ENCODE assay signal across 1 cellular context in the genomic region with DNA sequence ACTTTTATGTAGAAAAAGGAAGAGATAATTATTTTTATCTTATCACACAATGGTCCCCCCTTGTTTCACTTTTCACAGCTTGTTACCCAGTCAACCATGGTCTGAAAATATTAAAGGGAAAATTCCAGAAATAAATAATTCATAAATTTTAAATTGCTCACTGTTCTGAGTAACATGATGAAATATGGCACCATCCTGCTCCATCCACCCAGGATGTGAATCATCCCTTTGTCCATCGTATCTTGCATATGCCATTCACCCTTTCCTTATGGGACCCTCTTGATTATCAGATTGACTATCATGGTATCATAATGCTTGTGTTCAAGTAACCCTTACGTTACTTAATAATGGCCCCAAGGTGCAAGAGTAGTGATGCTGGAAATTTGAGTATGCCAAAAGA.
TF ChIP-seq lines count a peak whose summit lies in the region.

No MANE protein-coding gene starts in this region.

TF ChIP-seq in GM23338, 12 proteins besides CTCF, POLR2A, EP300 and RAD21 (continued from another document):
- TF ChIP-seq, protein P1, sequence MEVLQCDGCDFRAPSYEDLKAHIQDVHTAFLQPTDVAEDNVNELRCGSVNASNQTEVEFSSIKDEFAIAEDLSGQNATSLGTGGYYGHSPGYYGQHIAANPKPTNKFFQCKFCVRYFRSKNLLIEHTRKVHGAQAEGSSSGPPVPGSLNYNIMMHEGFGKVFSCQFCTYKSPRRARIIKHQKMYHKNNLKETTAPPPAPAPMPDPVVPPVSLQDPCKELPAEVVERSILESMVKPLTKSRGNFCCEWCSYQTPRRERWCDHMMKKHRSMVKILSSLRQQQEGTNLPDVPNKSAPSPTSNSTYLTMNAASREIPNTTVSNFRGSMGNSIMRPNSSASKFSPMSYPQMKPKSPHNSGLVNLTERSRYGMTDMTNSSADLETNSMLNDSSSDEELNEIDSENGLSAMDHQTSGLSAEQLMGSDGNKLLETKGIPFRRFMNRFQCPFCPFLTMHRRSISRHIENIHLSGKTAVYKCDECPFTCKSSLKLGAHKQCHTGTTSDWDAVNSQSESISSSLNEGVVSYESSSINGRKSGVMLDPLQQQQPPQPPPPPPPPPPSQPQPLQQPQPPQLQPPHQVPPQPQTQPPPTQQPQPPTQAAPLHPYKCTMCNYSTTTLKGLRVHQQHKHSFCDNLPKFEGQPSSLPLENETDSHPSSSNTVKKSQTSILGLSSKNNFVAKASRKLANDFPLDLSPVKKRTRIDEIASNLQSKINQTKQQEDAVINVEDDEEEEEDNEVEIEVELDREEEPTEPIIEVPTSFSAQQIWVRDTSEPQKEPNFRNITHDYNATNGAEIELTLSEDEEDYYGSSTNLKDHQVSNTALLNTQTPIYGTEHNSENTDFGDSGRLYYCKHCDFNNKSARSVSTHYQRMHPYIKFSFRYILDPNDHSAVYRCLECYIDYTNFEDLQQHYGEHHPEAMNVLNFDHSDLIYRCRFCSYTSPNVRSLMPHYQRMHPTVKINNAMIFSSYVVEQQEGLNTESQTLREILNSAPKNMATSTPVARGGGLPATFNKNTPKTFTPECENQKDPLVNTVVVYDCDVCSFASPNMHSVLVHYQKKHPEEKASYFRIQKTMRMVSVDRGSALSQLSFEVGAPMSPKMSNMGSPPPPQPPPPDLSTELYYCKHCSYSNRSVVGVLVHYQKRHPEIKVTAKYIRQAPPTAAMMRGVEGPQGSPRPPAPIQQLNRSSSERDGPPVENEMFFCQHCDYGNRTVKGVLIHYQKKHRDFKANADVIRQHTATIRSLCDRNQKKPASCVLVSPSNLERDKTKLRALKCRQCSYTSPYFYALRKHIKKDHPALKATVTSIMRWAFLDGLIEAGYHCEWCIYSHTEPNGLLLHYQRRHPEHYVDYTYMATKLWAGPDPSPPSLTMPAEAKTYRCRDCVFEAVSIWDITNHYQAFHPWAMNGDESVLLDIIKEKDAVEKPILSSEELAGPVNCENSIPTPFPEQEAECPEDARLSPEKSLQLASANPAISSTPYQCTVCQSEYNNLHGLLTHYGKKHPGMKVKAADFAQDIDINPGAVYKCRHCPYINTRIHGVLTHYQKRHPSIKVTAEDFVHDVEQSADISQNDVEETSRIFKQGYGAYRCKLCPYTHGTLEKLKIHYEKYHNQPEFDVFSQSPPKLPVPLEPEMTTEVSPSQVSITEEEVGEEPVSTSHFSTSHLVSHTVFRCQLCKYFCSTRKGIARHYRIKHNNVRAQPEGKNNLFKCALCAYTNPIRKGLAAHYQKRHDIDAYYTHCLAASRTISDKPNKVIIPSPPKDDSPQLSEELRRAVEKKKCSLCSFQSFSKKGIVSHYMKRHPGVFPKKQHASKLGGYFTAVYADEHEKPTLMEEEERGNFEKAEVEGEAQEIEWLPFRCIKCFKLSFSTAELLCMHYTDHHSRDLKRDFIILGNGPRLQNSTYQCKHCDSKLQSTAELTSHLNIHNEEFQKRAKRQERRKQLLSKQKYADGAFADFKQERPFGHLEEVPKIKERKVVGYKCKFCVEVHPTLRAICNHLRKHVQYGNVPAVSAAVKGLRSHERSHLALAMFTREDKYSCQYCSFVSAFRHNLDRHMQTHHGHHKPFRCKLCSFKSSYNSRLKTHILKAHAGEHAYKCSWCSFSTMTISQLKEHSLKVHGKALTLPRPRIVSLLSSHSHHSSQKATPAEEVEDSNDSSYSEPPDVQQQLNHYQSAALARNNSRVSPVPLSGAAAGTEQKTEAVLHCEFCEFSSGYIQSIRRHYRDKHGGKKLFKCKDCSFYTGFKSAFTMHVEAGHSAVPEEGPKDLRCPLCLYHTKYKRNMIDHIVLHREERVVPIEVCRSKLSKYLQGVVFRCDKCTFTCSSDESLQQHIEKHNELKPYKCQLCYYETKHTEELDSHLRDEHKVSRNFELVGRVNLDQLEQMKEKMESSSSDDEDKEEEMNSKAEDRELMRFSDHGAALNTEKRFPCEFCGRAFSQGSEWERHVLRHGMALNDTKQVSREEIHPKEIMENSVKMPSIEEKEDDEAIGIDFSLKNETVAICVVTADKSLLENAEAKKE (CRISPR knock-in tag; IDR thresholded peaks at IDR 0.05): no peak
- TF ChIP-seq, protein P2, sequence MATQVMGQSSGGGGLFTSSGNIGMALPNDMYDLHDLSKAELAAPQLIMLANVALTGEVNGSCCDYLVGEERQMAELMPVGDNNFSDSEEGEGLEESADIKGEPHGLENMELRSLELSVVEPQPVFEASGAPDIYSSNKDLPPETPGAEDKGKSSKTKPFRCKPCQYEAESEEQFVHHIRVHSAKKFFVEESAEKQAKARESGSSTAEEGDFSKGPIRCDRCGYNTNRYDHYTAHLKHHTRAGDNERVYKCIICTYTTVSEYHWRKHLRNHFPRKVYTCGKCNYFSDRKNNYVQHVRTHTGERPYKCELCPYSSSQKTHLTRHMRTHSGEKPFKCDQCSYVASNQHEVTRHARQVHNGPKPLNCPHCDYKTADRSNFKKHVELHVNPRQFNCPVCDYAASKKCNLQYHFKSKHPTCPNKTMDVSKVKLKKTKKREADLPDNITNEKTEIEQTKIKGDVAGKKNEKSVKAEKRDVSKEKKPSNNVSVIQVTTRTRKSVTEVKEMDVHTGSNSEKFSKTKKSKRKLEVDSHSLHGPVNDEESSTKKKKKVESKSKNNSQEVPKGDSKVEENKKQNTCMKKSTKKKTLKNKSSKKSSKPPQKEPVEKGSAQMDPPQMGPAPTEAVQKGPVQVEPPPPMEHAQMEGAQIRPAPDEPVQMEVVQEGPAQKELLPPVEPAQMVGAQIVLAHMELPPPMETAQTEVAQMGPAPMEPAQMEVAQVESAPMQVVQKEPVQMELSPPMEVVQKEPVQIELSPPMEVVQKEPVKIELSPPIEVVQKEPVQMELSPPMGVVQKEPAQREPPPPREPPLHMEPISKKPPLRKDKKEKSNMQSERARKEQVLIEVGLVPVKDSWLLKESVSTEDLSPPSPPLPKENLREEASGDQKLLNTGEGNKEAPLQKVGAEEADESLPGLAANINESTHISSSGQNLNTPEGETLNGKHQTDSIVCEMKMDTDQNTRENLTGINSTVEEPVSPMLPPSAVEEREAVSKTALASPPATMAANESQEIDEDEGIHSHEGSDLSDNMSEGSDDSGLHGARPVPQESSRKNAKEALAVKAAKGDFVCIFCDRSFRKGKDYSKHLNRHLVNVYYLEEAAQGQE (IDR thresholded peaks at IDR 0.05; ENCODE audit: unreplicated experiment): no peak
- TF ChIP-seq EZH2 (IDR thresholded peaks at IDR 0.05; ENCODE audit: low read depth, unreplicated experiment) (no peak), ZNF114 (CRISPR knock-in tag; IDR thresholded peaks at IDR 0.05) (no peak), JUNB (IDR thresholded peaks at IDR 0.05; ENCODE audit: unreplicated experiment) (no peak), POLR2AphosphoS5 (IDR thresholded peaks at IDR 0.05; ENCODE audit: low read depth) (no peak)
- TF ChIP-seq, protein P3, sequence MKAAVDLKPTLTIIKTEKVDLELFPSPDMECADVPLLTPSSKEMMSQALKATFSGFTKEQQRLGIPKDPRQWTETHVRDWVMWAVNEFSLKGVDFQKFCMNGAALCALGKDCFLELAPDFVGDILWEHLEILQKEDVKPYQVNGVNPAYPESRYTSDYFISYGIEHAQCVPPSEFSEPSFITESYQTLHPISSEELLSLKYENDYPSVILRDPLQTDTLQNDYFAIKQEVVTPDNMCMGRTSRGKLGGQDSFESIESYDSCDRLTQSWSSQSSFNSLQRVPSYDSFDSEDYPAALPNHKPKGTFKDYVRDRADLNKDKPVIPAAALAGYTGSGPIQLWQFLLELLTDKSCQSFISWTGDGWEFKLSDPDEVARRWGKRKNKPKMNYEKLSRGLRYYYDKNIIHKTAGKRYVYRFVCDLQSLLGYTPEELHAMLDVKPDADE (IDR thresholded peaks at IDR 0.05): no peak
TF ChIP-seq in GM23338: peak in this region for 0.
